ENCODE assay signal across 16 cellular contexts in genomic region chr1:207985996-207986395, GRCh38.
A peak's percentile ranks its signal among the peaks of the same experiment; 100 is the strongest.
DNase-seq lines count a peak whose midpoint lies in the region; ATAC-seq and TF ChIP-seq lines count a peak whose summit lies in the region.
"Had no signal": no experiment of that assay in that cellular context is flagged by ENCODE, and none has a peak within 500 bp of the region (broad histone marks: within the 10 kb centered on the region; RNA-seq: fewer than 3 reads in every experiment).

No MANE protein-coding gene starts in this region.

- no peak for ATAC-seq in activated CD8-positive, alpha-beta memory T cell treated with anti-CD3 and anti-CD28 coated beads, Interleukin-2, amount 10 ng/mL, durations not matched to agents 7 days and 5 days
- ATAC-seq in stimulated activated memory B cell treated with anti-CD40 and anti-IgM and Interleukin-4, amounts not matched to agents 10 μg/mL and 1 μg/mL and 100 μg/mL, for 72 hours = peak; percentile 22
- ATAC-seq: A549, GM23338 had no signal

- 86 to 98% methylated on average over 7 of the region's 7 CpGs for WGBS in testis, 2 donors

- H3K36me3 Mint-ChIP-seq in activated CD8-positive, alpha-beta memory T cell treated with anti-CD3 and anti-CD28 coated beads, Interleukin-2, amount 10 ng/mL, durations not matched to agents 7 days and 5 days = no peaks in the 10 kb centered on the region
- H3K36me3 Mint-ChIP-seq in stimulated activated memory B cell treated with anti-CD40 and anti-IgM and Interleukin-4, amounts not matched to agents 10 μg/mL and 1 μg/mL and 100 μg/mL, for 72 hours = no peaks in the 10 kb centered on the region

- no peaks in the 10 kb centered on the region for H3K9me3 Mint-ChIP-seq in activated CD8-positive, alpha-beta memory T cell treated with anti-CD3 and anti-CD28 coated beads, Interleukin-2, amount 10 ng/mL, durations not matched to agents 7 days and 5 days (ENCODE audit: low read depth)
- H3K9me3 Mint-ChIP-seq in stimulated activated memory B cell treated with anti-CD40 and anti-IgM and Interleukin-4, amounts not matched to agents 10 μg/mL and 1 μg/mL and 100 μg/mL, for 72 hours = no peaks in the 10 kb centered on the region
- H3K9me3 Mint-ChIP-seq: CD4-positive, alpha-beta T cell; GM23338 had no signal

- no peaks in the 10 kb centered on the region for H3K4me1 Mint-ChIP-seq in activated CD8-positive, alpha-beta memory T cell treated with anti-CD3 and anti-CD28 coated beads, Interleukin-2, amount 10 ng/mL, durations not matched to agents 7 days and 5 days
- H3K4me1 Mint-ChIP-seq in stimulated activated memory B cell treated with anti-CD40 and anti-IgM and Interleukin-4, amounts not matched to agents 10 μg/mL and 1 μg/mL and 100 μg/mL, for 72 hours = no peaks in the 10 kb centered on the region
- H3K4me1 Mint-ChIP-seq: GM23338, IgD-negative memory B cell had no signal

- H3K27me3 Mint-ChIP-seq in activated CD8-positive, alpha-beta memory T cell treated with anti-CD3 and anti-CD28 coated beads, Interleukin-2, amount 10 ng/mL, durations not matched to agents 7 days and 5 days = peaks cover 20% of the 10 kb centered on the region
- peaks cover 33% of the 10 kb centered on the region for H3K27me3 Mint-ChIP-seq in stimulated activated memory B cell treated with anti-CD40 and anti-IgM and Interleukin-4, amounts not matched to agents 10 μg/mL and 1 μg/mL and 100 μg/mL, for 72 hours

- no peak overlapping the region for H3K27ac Mint-ChIP-seq in activated CD8-positive, alpha-beta memory T cell treated with anti-CD3 and anti-CD28 coated beads, Interleukin-2, amount 10 ng/mL, durations not matched to agents 7 days and 5 days
- H3K27ac Mint-ChIP-seq in stimulated activated memory B cell treated with anti-CD40 and anti-IgM and Interleukin-4, amounts not matched to agents 10 μg/mL and 1 μg/mL and 100 μg/mL, for 72 hours = no peak overlapping the region
- H3K27ac Mint-ChIP-seq: CD4-positive, alpha-beta T cell; GM23338; IgD-negative memory B cell had no signal

- no peaks in the 10 kb centered on the region for H3K36me3 ChIP-seq in testis (ENCODE audit: low read depth, missing control alignments)
- no peaks in the 10 kb centered on the region for H3K36me3 ChIP-seq in right atrium auricular region

- H3K9me3 ChIP-seq in testis (no peaks in the 10 kb centered on the region), right atrium auricular region (no peaks in the 10 kb centered on the region)
- H3K9me3 ChIP-seq: A549, Caco-2 had no signal

- H3K27ac ChIP-seq in testis (no peak overlapping the region), right atrium auricular region (no peak overlapping the region)
- H3K27ac ChIP-seq: 22Rv1, A549, C4-2B had no signal

- CTCF ChIA-PET in activated CD8-positive, alpha-beta memory T cell treated with anti-CD3 and anti-CD28 coated beads, Interleukin-2, amount 10 ng/mL, durations not matched to agents 7 days and 5 days (lab: Charles Lee) = no interaction called here

- no peak for TF ChIP-seq POLR2A in testis (IDR thresholded peaks at IDR 0.05)

- H3K27me3 ChIP-seq in testis (no peaks in the 10 kb centered on the region), right atrium auricular region (no peaks in the 10 kb centered on the region)

- no peak overlapping the region for H3K4me3 ChIP-seq in testis
- no peak overlapping the region for H3K4me3 ChIP-seq in right atrium auricular region
- H3K4me3 ChIP-seq: A549, GM23338 had no signal

- H3K4me3 Mint-ChIP-seq in activated CD8-positive, alpha-beta memory T cell treated with anti-CD3 and anti-CD28 coated beads, Interleukin-2, amount 10 ng/mL, durations not matched to agents 7 days and 5 days = no peak overlapping the region
- no peak overlapping the region for H3K4me3 Mint-ChIP-seq in stimulated activated memory B cell treated with anti-CD40 and anti-IgM and Interleukin-4, amounts not matched to agents 10 μg/mL and 1 μg/mL and 100 μg/mL, for 72 hours
- H3K4me3 Mint-ChIP-seq: CD4-positive, alpha-beta T cell; GM23338; IgD-negative memory B cell had no signal

- TF ChIP-seq CTCF in testis (IDR thresholded peaks at IDR 0.05) (no peak), right atrium auricular region (IDR thresholded peaks at IDR 0.05) (no peak)

- DNase-seq in activated CD8-positive, alpha-beta memory T cell treated with anti-CD3 and anti-CD28 coated beads, Interleukin-2, amount 10 ng/mL, durations not matched to agents 7 days and 5 days = peak; percentile 34
- DNase-seq in activated CD8-positive, alpha-beta memory T cell treated with anti-CD3 and anti-CD28 coated beads for 24 hours = no peak
- DNase-seq in islet precursor cell (peak; percentile 35), testis (no peak), SHP77 (lab: John Stamatoyannopoulos, UW) (no peak), right atrium auricular region (ENCODE audit: low spot score) (no peak)
- DNase-seq: AML-193; Caco-2; CD4-positive, alpha-beta T cell; HCEC 1CT had no signal

- intact Hi-C loops in testis (cut with DNase I; ENCODE audit: low total_unique reads) = no loop called here

- no peaks in the 10 kb centered on the region for H3K4me1 ChIP-seq in testis
- H3K4me1 ChIP-seq in right atrium auricular region = no peaks in the 10 kb centered on the region
- H3K4me1 ChIP-seq: A549, Caco-2 had no signal

Comparison
In these comparisons a context has a peak if more than half of its experiments do, and no peak if none do; other contexts are left out.
1. DNase-seq: peak in activated CD8-positive, alpha-beta memory T cell treated with anti-CD3 and anti-CD28 coated beads, Interleukin-2, amount 10 ng/mL, durations not matched to agents 7 days and 5 days (single experiment) and islet precursor cell (single experiment); none in activated CD8-positive, alpha-beta memory T cell treated with anti-CD3 and anti-CD28 coated beads for 24 hours (single experiment), testis (single experiment), SHP77 (0 of 2) and right atrium auricular region (single experiment).